ENCODE assay signal across 16 cellular contexts in genomic region chr9:120212153-120212852, GRCh38.
DNase-seq lines count a peak whose midpoint lies in the region; ATAC-seq and TF ChIP-seq lines count a peak whose summit lies in the region.
"Had no signal": no experiment of that assay in that cellular context is flagged by ENCODE, and none has a peak within 500 bp of the region (broad histone marks: within the 10 kb centered on the region; RNA-seq: fewer than 3 reads in every experiment).

No MANE protein-coding gene starts in this region.

- H3K4me1 Mint-ChIP-seq in WTC11, result peaks cover 5% of the 10 kb centered on the region; the same call in 1 of the 2 replicates

- no peak overlapping the region for H3K4me3 ChIP-seq in left ventricle myocardium inferior
- H3K4me3 ChIP-seq: gastrocnemius medialis had no signal

- H3K36me3 ChIP-seq in left ventricle myocardium inferior, result no peaks in the 10 kb centered on the region
- H3K36me3 ChIP-seq: gastrocnemius medialis had no signal

- ATAC-seq in GM19023 (IDR thresholded peaks at IDR 0.05; ENCODE audit: unreplicated experiment) (peak; percentile 67), HG02610 (IDR thresholded peaks at IDR 0.05; ENCODE audit: unreplicated experiment) (peak; percentile 72), HG03442 (IDR thresholded peaks at IDR 0.05; ENCODE audit: unreplicated experiment) (peak; percentile 83), WTC11 (no peak)
- ATAC-seq: CD8-positive, alpha-beta T cell; Panc1 had no signal

- 0 out of 2 replicates have a peak, but pooled peaks cover 3% of the 10 kb centered on the region for H3K9me3 Mint-ChIP-seq in WTC11
- H3K9me3 Mint-ChIP-seq: CD8-positive, alpha-beta T cell had no signal

- H3K27me3 Mint-ChIP-seq in WTC11 (ENCODE audit: low read depth), result no peaks in the 10 kb centered on the region; the same call in 1 of the 2 replicates

- POLR2A ChIA-PET in GM10248 (lab: Yijun Ruan, JAX) (no interaction called here), WTC11 (lab: Charles Lee) (no interaction called here)

- H3K4me1 ChIP-seq in left ventricle myocardium inferior, result no peaks in the 10 kb centered on the region

- H3K27ac ChIP-seq in left ventricle myocardium inferior (replicated peaks), result no peak overlapping the region
- H3K27ac ChIP-seq: gastrocnemius medialis had no signal

- H3K27me3 ChIP-seq in left ventricle myocardium inferior (ENCODE audit: low read depth), result peaks cover 8% of the 10 kb centered on the region
- H3K27me3 ChIP-seq: gastrocnemius medialis had no signal

- no peaks in the 10 kb centered on the region for H3K9me3 ChIP-seq in left ventricle myocardium inferior (replicated peaks)
- H3K9me3 ChIP-seq: gastrocnemius medialis had no signal

- TF ChIP-seq CTCF in GM10248 (IDR thresholded peaks at IDR 0.05; ENCODE audit: control extremely low read depth, extremely low read depth, low read depth, missing control alignments), result no peak
- TF ChIP-seq CTCF in left ventricle myocardium inferior (IDR thresholded peaks at IDR 0.05; ENCODE audit: borderline replicate concordance), result no peak
- no peak for TF ChIP-seq CTCF in WTC11 (IDR thresholded peaks at IDR 0.05)

- CTCF ChIA-PET in GM10248 (lab: Yijun Ruan, JAX) (no interaction called here), WTC11 (lab: Charles Lee) (no interaction called here)

- H3K36me3 Mint-ChIP-seq in WTC11, result no peaks in the 10 kb centered on the region
- H3K36me3 Mint-ChIP-seq: CD8-positive, alpha-beta T cell had no signal

- peak; percentile 12 for DNase-seq in GM10248 (ENCODE audit: extremely low spot score)
- no peak for DNase-seq in NCI-H345 treated with DMSO at 0.1 percent for 48 hours (lab: John Stamatoyannopoulos, UW; ENCODE audit: unreplicated experiment)
- no peak for DNase-seq in left ventricle myocardium inferior
- DNase-seq in Ammon's horn (ENCODE audit: low spot score), result no peak
- no peak for DNase-seq in WTC11 (ENCODE audit: low spot score)
- DNase-seq: activated effector memory CD4-positive, alpha-beta T cell treated with Interleukin-2 at 50 U/mL for 16 hours; CD8-positive, alpha-beta T cell; mesendoderm; NCI-H1694 treated with DMSO at 0.1 percent for 48 hours; NCI-H526; retina had no signal

- no peak overlapping the region for H3K27ac Mint-ChIP-seq in WTC11
- H3K27ac Mint-ChIP-seq: CD8-positive, alpha-beta T cell had no signal

- intact Hi-C loops in left ventricle myocardium inferior (cut with micrococcal nuclease), result no loop called here

- no peak overlapping the region for H3K4me3 Mint-ChIP-seq in WTC11
- H3K4me3 Mint-ChIP-seq: CD8-positive, alpha-beta T cell had no signal

TF ChIP-seq in WTC11, 78 proteins besides CTCF, POLR2A, EP300 and RAD21:
- TF ChIP-seq TEAD1 (CRISPR knock-in tag; IDR thresholded peaks at IDR 0.05) (no peak), ZNF138 (CRISPR knock-in tag; conservative IDR thresholded peaks at IDR 0.05) (no peak), CREM (CRISPR knock-in tag; IDR thresholded peaks at IDR 0.05) (no peak), NR2C2 (CRISPR knock-in tag; IDR thresholded peaks at IDR 0.05) (no peak), CREB1 (CRISPR knock-in tag; IDR thresholded peaks at IDR 0.05) (no peak), ZNF263 (CRISPR knock-in tag; IDR thresholded peaks at IDR 0.05; ENCODE audit: low read depth) (no peak), NFATC4 (CRISPR knock-in tag; IDR thresholded peaks at IDR 0.05) (no peak), JUN (CRISPR knock-in tag; IDR thresholded peaks at IDR 0.05) (no peak), MAX (CRISPR knock-in tag; IDR thresholded peaks at IDR 0.05) (no peak), ZNF232 (CRISPR knock-in tag; IDR thresholded peaks at IDR 0.05) (no peak), ZNF281 (CRISPR knock-in tag; IDR thresholded peaks at IDR 0.05) (no peak), ZNF423 (CRISPR knock-in tag; IDR thresholded peaks at IDR 0.05) (no peak), NR1H2 (CRISPR knock-in tag; IDR thresholded peaks at IDR 0.05) (no peak), ETV6 (CRISPR knock-in tag; IDR thresholded peaks at IDR 0.05) (no peak), PREB (CRISPR knock-in tag; IDR thresholded peaks at IDR 0.05; ENCODE audit: borderline replicate concordance) (no peak), ZNF396 (CRISPR knock-in tag; IDR thresholded peaks at IDR 0.05; ENCODE audit: borderline replicate concordance) (no peak), EMX1 (CRISPR knock-in tag; IDR thresholded peaks at IDR 0.05) (no peak), PRRX2 (CRISPR knock-in tag; IDR thresholded peaks at IDR 0.05) (no peak), ZNF416 (CRISPR knock-in tag; IDR thresholded peaks at IDR 0.05) (no peak)
